Comparison of ENCODE assay signal across 11 cellular contexts in the genomic region with DNA sequence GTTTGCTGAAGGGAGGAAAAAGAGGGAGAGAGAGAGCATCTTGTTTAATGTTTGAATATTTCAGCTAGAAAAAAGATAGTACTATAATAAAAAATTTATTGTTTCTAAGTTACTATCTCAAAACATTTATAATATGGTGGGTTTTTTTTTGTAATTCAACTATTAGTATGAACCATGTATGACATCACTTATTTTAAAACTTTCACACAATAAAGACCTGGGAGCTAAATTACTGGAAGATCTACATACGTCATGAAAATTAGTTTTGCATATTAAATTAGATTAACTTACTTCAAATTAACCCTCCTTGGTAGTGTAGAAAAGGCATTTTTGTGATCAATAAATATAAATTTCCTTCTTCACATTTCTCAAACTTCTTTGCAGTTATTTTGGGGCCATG.
"Had no signal": no experiment of that assay in that cellular context is flagged by ENCODE, and none has a peak within 500 bp of the region (broad histone marks: within the 10 kb centered on the region; RNA-seq: fewer than 3 reads in every experiment).

No MANE protein-coding gene starts in this region.

- H3K4me1 ChIP-seq: HAP-1 had no signal

- H3K4me3 ChIP-seq: GM23248, GM23338, HAP-1 had no signal

- H2AFZ ChIP-seq: GM23248, GM23338 had no signal

- DNase-seq: GM23248, GOT3, H7, H9, HCEC 1CT, HFFc6 had no signal

- H3K9ac ChIP-seq: GM23248 had no signal

- ATAC-seq: GM23338, HCT116 had no signal

- H3K9me3 ChIP-seq: HAP-1 had no signal

- H3K36me3 ChIP-seq: HAP-1 had no signal

- H3K27ac ChIP-seq: GM23248 had no signal

- FAIRE-seq: H1, H54 had no signal

- H3K4me2 ChIP-seq: GM23338 had no signal
